Comparison of ENCODE assay signal across 1 cellular context in genomic region chr16:57694191-57694555, GRCh38.
TF ChIP-seq lines count a peak whose summit lies in the region.

No MANE protein-coding gene starts in this region.

TF ChIP-seq in A549, 52 proteins besides CTCF, POLR2A, EP300 and RAD21 (continued from another document):
- TF ChIP-seq BCL3 (IDR thresholded peaks at IDR 0.05) (no peak), HOXB5 (CRISPR knock-in tag; IDR thresholded peaks at IDR 0.05) (no peak), FOXS1 (CRISPR knock-in tag; IDR thresholded peaks at IDR 0.05) (no peak), REST (IDR thresholded peaks at IDR 0.05) (no peak), JUN (IDR thresholded peaks at IDR 0.05) (no peak), CHD2 (IDR thresholded peaks at IDR 0.05; ENCODE audit: low read length, partially characterized antibody) (no peak)
